19 cellular contexts compared by ENCODE assay signal in genomic region chr12:40971911-40972310, GRCh38.
DNase-seq lines count a peak whose midpoint lies in the region; ATAC-seq and TF ChIP-seq lines count a peak whose summit lies in the region.
"Had no signal": no experiment of that assay in that cellular context is flagged by ENCODE, and none has a peak within 500 bp of the region (broad histone marks: within the 10 kb centered on the region; RNA-seq: fewer than 3 reads in every experiment).

No MANE protein-coding gene starts in this region.

- H3K4me2 ChIP-seq in H9 (ENCODE audit: insufficient read depth, insufficient read length, low read length) = no peak overlapping the region

- H3K9ac ChIP-seq in H9 (ENCODE audit: extremely low read depth, insufficient read length, low read length) = no peak overlapping the region

- no peaks in the 10 kb centered on the region for H3K27me3 ChIP-seq in H9 (ENCODE audit: insufficient read depth, low read length)

- H3K27ac ChIP-seq in H9 (ENCODE audit: insufficient read length, low read depth, low read length) = no peak overlapping the region
- H3K27ac ChIP-seq: HL-60 had no signal

- no peaks in the 10 kb centered on the region; a peak in 1 of 5 replicates for H3K9me3 Mint-ChIP-seq in H9

- H3K27ac Mint-ChIP-seq in H9 = no peak overlapping the region
- H3K27ac Mint-ChIP-seq: CD14-positive monocyte had no signal

- H3K4me3 Mint-ChIP-seq in H9 = no peak overlapping the region
- H3K4me3 Mint-ChIP-seq: CD14-positive monocyte had no signal

- H3T11ph ChIP-seq in H9 (ENCODE audit: low read length) = no peak overlapping the region

- no peak overlapping the region for H3K23ac ChIP-seq in H9 (ENCODE audit: insufficient read length, low read depth, low read length)

- TF ChIP-seq CTCF in H9 (conservative IDR thresholded peaks at IDR 0.05) = no peak

- H2AFZ ChIP-seq in H9 (ENCODE audit: low read length) = no peak overlapping the region

- no peak overlapping the region for H3K4ac ChIP-seq in H9 (ENCODE audit: low read depth, low read length)

- H4K8ac ChIP-seq in H9 (replicated peaks; ENCODE audit: insufficient read length, low read depth, low read length) = no peak overlapping the region

- no peak overlapping the region for H2BK120ac ChIP-seq in H9 (ENCODE audit: low read depth, low read length, poor library complexity, severe bottlenecking)

- H2BK12ac ChIP-seq in H9 (ENCODE audit: insufficient read length, low read depth, low read length) = no peak overlapping the region

- H3K4me1 ChIP-seq in H9 (ENCODE audit: insufficient read depth, low read length) = no peaks in the 10 kb centered on the region; the same call in 1 of the 2 replicates

- H3K18ac ChIP-seq in H9 (ENCODE audit: insufficient read length, low read depth, low read length) = no peak overlapping the region

- no peak overlapping the region for H3K56ac ChIP-seq in H9 (ENCODE audit: insufficient read length, low read depth, low read length)

- H3K14ac ChIP-seq in H9 (ENCODE audit: insufficient read depth, low read length) = no peak overlapping the region

- no peaks in the 10 kb centered on the region for H3K79me2 ChIP-seq in H9 (ENCODE audit: insufficient read depth, low read length)

- H3K9me3 ChIP-seq in H9 (ENCODE audit: control insufficient read depth, low read depth, low read length) = no peaks in the 10 kb centered on the region

- H3K79me1 ChIP-seq in H9 (ENCODE audit: insufficient read depth, low read depth, low read length, poor library complexity, severe bottlenecking) = no peaks in the 10 kb centered on the region

- H3K23me2 ChIP-seq in H9 (ENCODE audit: insufficient read length, low read depth, low read length, poor library complexity, severe bottlenecking) = no peaks in the 10 kb centered on the region

- H2BK20ac ChIP-seq in H9 (ENCODE audit: low read depth, low read length, poor library complexity, severe bottlenecking) = no peak overlapping the region

- H4K20me1 ChIP-seq in H9 (ENCODE audit: control insufficient read depth, insufficient read depth, insufficient read length) = no peaks in the 10 kb centered on the region

- H2BK5ac ChIP-seq in H9 (ENCODE audit: insufficient read length, low read length) = no peak overlapping the region

- H2AK5ac ChIP-seq in H9 (ENCODE audit: insufficient read length, low read length) = no peak overlapping the region

- H4K91ac ChIP-seq in H9 (ENCODE audit: insufficient read length, low read depth, low read length) = no peak overlapping the region

- ATAC-seq in HG02973 (IDR thresholded peaks at IDR 0.05; ENCODE audit: unreplicated experiment) = no peak
- ATAC-seq: Right ventricle myocardium inferior had no signal

- WGBS in H9 (ENCODE audit: extremely low coverage, insufficient read length, low lambda C conversion rate) = 100% methylated on average over 1 of the region's 2 CpGs

- H3K4me1 Mint-ChIP-seq in H9 = peaks cover 25 to 27% of the 10 kb centered on the region in 2 experiments
- H3K4me1 Mint-ChIP-seq: CD14-positive monocyte had no signal

- DNase-seq in EH (ENCODE audit: low read depth) (peak; percentile 3), M059J (ENCODE audit: low read depth) (peak; percentile 1), astrocyte of the hippocampus (ENCODE audit: low read depth, low spot score) (peak; percentile 53), iris pigment epithelial cell (ENCODE audit: low read depth) (peak; percentile 54), H9 (no peak), GM19240 (ENCODE audit: insufficient read length, low spot score) (no peak)
- DNase-seq: ACHN; DMS79 treated with DMSO at 0.1 percent for 48 hours; HCEC 1CT; NCI-H1694 treated with DMSO at 0.1 percent for 48 hours; NCI-H2107; NCI-H226; NCI-H526; NK-92 treated with Interleukin-12 subunit alpha and Interleukin-12 subunit beta, amount 100 ng/mL, for 24 hours; SW 1271 had no signal

- H3K36me3 Mint-ChIP-seq in H9 (ENCODE audit: insufficient read depth in 1 of 3, low read depth in 3 of 3) = peaks cover 0 to 3% (median 0%) of the 10 kb centered on the region in 3 experiments; a peak in 1 of 7 replicates
- H3K36me3 Mint-ChIP-seq: CD14-positive monocyte had no signal

- no peak overlapping the region for H2BK15ac ChIP-seq in H9 (ENCODE audit: low read depth, low read length)

- H4K5ac ChIP-seq in H9 (ENCODE audit: insufficient read length, low read depth, low read length) = no peak overlapping the region

- no peaks in the 10 kb centered on the region for H3K27me3 Mint-ChIP-seq in H9 (ENCODE audit: low read depth)

Comparison
In these comparisons a context has a peak if more than half of its experiments do, and no peak if none do; other contexts are left out.
1. DNase-seq: peak in EH (single experiment), M059J (single experiment), astrocyte of the hippocampus (single experiment) and iris pigment epithelial cell (single experiment); none in H9 (single experiment) and GM19240 (single experiment).